In the genomic region with DNA sequence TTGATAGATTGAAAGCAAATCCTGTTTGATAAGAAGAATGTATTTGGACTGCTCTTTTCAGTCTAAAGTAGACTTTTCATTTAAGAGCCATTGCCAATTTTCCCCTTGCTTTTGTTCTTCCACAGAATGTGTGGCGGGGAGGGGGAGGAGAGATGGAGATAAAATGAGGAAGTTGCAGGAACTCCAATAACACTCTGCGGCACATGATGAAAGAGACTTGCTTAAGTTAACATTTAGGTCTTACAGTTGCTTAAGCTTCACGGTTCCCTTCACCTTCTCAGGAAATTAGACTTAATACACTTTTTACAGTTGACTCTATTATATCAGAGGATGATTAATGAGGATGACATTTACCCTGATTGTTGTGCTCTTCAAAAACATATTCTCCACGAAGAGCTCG, we compare ENCODE assay signal across 32 cellular contexts.
DNase-seq lines count a peak whose midpoint lies in the region; ATAC-seq, FAIRE-seq and TF ChIP-seq lines count a peak whose summit lies in the region.
"Had no signal": no experiment of that assay in that cellular context is flagged by ENCODE, and none has a peak within 500 bp of the region (broad histone marks: within the 10 kb centered on the region; RNA-seq: fewer than 3 reads in every experiment).

No MANE protein-coding gene starts in this region.

- POLR2A ChIA-PET in A673 (lab: Charles Lee; ENCODE audit: low non-redundant PET), result interaction anchor here (0.5 kb wide), 1 partner anchor 343 kb away, joined by 19 read pairs; no protein-coding TSS in a partner anchor
- POLR2A ChIA-PET in K562 (lab: Yijun Ruan, JAX), result interaction anchor here (0.6 kb wide), 1 partner anchor 23 kb away, joined by 3 read pairs; no protein-coding TSS in a partner anchor
- POLR2A ChIA-PET in naive thymus-derived CD8-positive, alpha-beta T cell (lab: Charles Lee), result no interaction called here

- no peak for FAIRE-seq in K562 (lab: Jason Lieb, UNC)
- FAIRE-seq: H54 had no signal

- intact Hi-C loops in A673 (cut with micrococcal nuclease; ENCODE audit: unreplicated experiment) (no loop called here), K562 (cut with micrococcal nuclease) (no loop called here), cardiac septum (cut with DNase I) (no loop called here)

- no peaks in the 10 kb centered on the region for H3K4me1 ChIP-seq in A673 (ENCODE audit: insufficient read depth, low read length, poor library complexity, severe bottlenecking)
- no peaks in the 10 kb centered on the region for H3K4me1 ChIP-seq in K562 (replicated peaks in 1 of 2; ENCODE audit: control insufficient read depth in 2 of 2, insufficient read depth in 2 of 2, low read length in 2 of 2)
- H3K4me1 ChIP-seq: body of pancreas, psoas muscle, sigmoid colon, upper lobe of right lung had no signal

- H3K27me3 ChIP-seq in A673 (replicated peaks; ENCODE audit: insufficient read depth, low read depth, low read length, poor library complexity) (no peaks in the 10 kb centered on the region), K562 (ENCODE audit: control insufficient read depth in 2 of 2, insufficient read depth in 2 of 2, low read length in 2 of 2) (no peaks in the 10 kb centered on the region)
- H3K27me3 ChIP-seq: body of pancreas, sigmoid colon, upper lobe of right lung had no signal

- H3K27ac Mint-ChIP-seq in naive thymus-derived CD8-positive, alpha-beta T cell, result no peak overlapping the region
- H3K27ac Mint-ChIP-seq: activated CD4-positive, alpha-beta T cell treated with anti-CD3 and anti-CD28 coated beads, Interleukin-2, amount 10 ng/mL, durations not matched to agents 7 days and 5 days; activated CD8-positive, alpha-beta memory T cell treated with anti-CD3 and anti-CD28 coated beads, Interleukin-2, amount 10 ng/mL, durations not matched to agents 7 days and 5 days; CD8-positive, alpha-beta memory T cell; stimulated activated effector memory CD8-positive, alpha-beta T cell treated with anti-CD3 and anti-CD28 coated beads, Interleukin-12 subunit alpha, Interleukin-12 subunit beta, amount 100 ng/mL, for 72 hours; T-helper 2 cell treated with Interferon-gamma antibody and Interleukin-4, amounts not matched to agents 5 μg/mL and 100 μg/mL, for 36 hours had no signal

- no peaks in the 10 kb centered on the region for H3K79me2 ChIP-seq in K562 (ENCODE audit: control insufficient read depth, insufficient read depth, low read length)

- CTCF ChIA-PET in A673 (lab: Charles Lee) (no interaction called here), K562 (lab: Yijun Ruan, JAX; ENCODE audit: low intra/inter-chr PET ratio) (no interaction called here)

- H3K4me3 ChIP-seq in A673 (ENCODE audit: low read depth, low read length, poor library complexity, severe bottlenecking), result no peak overlapping the region
- H3K4me3 ChIP-seq in K562, result no peak overlapping the region
- H3K4me3 ChIP-seq: body of pancreas, psoas muscle, sigmoid colon, upper lobe of right lung had no signal

- no peak for TF ChIP-seq POLR2A in K562 (conservative IDR thresholded peaks at IDR 0.05)

- in situ Hi-C loops in KBM-7 (cut with MboI; ENCODE audit: low pct_unique_long_range_greater_than_20kb, low sequenced_read_pairs), result no loop called here
- in situ Hi-C loops in K562 (cut with MboI), result no loop called here

- no peaks in the 10 kb centered on the region for H3K36me3 ChIP-seq in A673 (ENCODE audit: insufficient read depth, low read length, poor library complexity, severe bottlenecking)
- no peaks in the 10 kb centered on the region for H3K36me3 ChIP-seq in K562 (ENCODE audit: control insufficient read depth, insufficient read depth, low read length)
- H3K36me3 ChIP-seq: sigmoid colon, upper lobe of right lung had no signal

- WGBS in K562 (ENCODE audit: insufficient coverage, low coverage, missing lambda C conversion rate), result 27% methylated on average over 4 of the region's 5 CpGs

- no peak overlapping the region for H3K27ac ChIP-seq in A673 (ENCODE audit: low read depth, low read length, poor library complexity, severe bottlenecking)
- no peak overlapping the region for H3K27ac ChIP-seq in K562 (ENCODE audit: extremely low read depth, low read depth, low read length)
- H3K27ac ChIP-seq: body of pancreas, psoas muscle, RWPE1, sigmoid colon, upper lobe of right lung had no signal

- H3K9me3 Mint-ChIP-seq in naive thymus-derived CD8-positive, alpha-beta T cell, result peaks cover 0 to 21% (median 4%) of the 10 kb centered on the region in 9 donors

- no peak overlapping the region for H3K4me3 Mint-ChIP-seq in naive thymus-derived CD8-positive, alpha-beta T cell
- H3K4me3 Mint-ChIP-seq: activated CD4-positive, alpha-beta T cell treated with anti-CD3 and anti-CD28 coated beads, Interleukin-2, amount 10 ng/mL, durations not matched to agents 7 days and 5 days; activated CD8-positive, alpha-beta memory T cell treated with anti-CD3 and anti-CD28 coated beads, Interleukin-2, amount 10 ng/mL, durations not matched to agents 7 days and 5 days; CD8-positive, alpha-beta memory T cell; stimulated activated effector memory CD8-positive, alpha-beta T cell treated with anti-CD3 and anti-CD28 coated beads, Interleukin-12 subunit alpha, Interleukin-12 subunit beta, amount 100 ng/mL, for 72 hours; T-helper 2 cell treated with Interferon-gamma antibody and Interleukin-4, amounts not matched to agents 5 μg/mL and 100 μg/mL, for 36 hours had no signal

- H3K27me3 Mint-ChIP-seq in naive thymus-derived CD8-positive, alpha-beta T cell, result peaks cover 0 to 3% (median 0%) of the 10 kb centered on the region in 5 donors
- H3K27me3 Mint-ChIP-seq: activated CD4-positive, alpha-beta T cell treated with anti-CD3 and anti-CD28 coated beads, Interleukin-2, amount 10 ng/mL, durations not matched to agents 7 days and 5 days; activated CD8-positive, alpha-beta memory T cell treated with anti-CD3 and anti-CD28 coated beads, Interleukin-2, amount 10 ng/mL, durations not matched to agents 7 days and 5 days; CD8-positive, alpha-beta memory T cell had no signal

- no peak overlapping the region for H3K4me2 ChIP-seq in K562 (ENCODE audit: insufficient read depth, low read length)
- H3K4me2 ChIP-seq: SK-N-SH had no signal

- peak overlapping the region; percentile 48; the same call in 1 of the 2 replicates for H2AFZ ChIP-seq in K562 (ENCODE audit: low read depth, low read length)

- TF ChIP-seq CTCF in A673 (conservative IDR thresholded peaks at IDR 0.05; ENCODE audit: low read depth, low read length) (no peak), K562 (IDR thresholded peaks at IDR 0.05 in 2 of 3, conservative IDR thresholded peaks at IDR 0.05 in 1 of 3; ENCODE audit: insufficient read depth in 2 of 3, low read depth in 1 of 3, low read length in 3 of 3) (no peak)

- H3K36me3 Mint-ChIP-seq in naive thymus-derived CD8-positive, alpha-beta T cell, result no peaks in the 10 kb centered on the region
- H3K36me3 Mint-ChIP-seq: activated CD8-positive, alpha-beta memory T cell treated with anti-CD3 and anti-CD28 coated beads, Interleukin-2, amount 10 ng/mL, durations not matched to agents 7 days and 5 days; CD8-positive, alpha-beta memory T cell; stimulated activated effector memory CD8-positive, alpha-beta T cell treated with anti-CD3 and anti-CD28 coated beads, Interleukin-12 subunit alpha, Interleukin-12 subunit beta, amount 100 ng/mL, for 72 hours had no signal

- ATAC-seq in K562, result peak; percentile 69
- no peak for ATAC-seq in naive thymus-derived CD8-positive, alpha-beta T cell
- ATAC-seq: activated CD8-positive, alpha-beta memory T cell treated with anti-CD3 and anti-CD28 coated beads, Interleukin-2, amount 10 ng/mL, durations not matched to agents 7 days and 5 days; body of pancreas; left ventricle myocardium superior; psoas muscle; stimulated activated effector memory CD8-positive, alpha-beta T cell treated with anti-CD3 and anti-CD28 coated beads, Interleukin-12 subunit alpha, Interleukin-12 subunit beta, amount 100 ng/mL, for 72 hours; upper lobe of right lung had no signal

- TF ChIP-seq EP300 in K562 (IDR thresholded peaks at IDR 0.05; ENCODE audit: low read length), result no peak

- no peaks in the 10 kb centered on the region for H3K4me1 Mint-ChIP-seq in naive thymus-derived CD8-positive, alpha-beta T cell
- H3K4me1 Mint-ChIP-seq: activated CD4-positive, alpha-beta T cell treated with anti-CD3 and anti-CD28 coated beads, Interleukin-2, amount 10 ng/mL, durations not matched to agents 7 days and 5 days; activated CD8-positive, alpha-beta memory T cell treated with anti-CD3 and anti-CD28 coated beads, Interleukin-2, amount 10 ng/mL, durations not matched to agents 7 days and 5 days; CD8-positive, alpha-beta memory T cell; stimulated activated effector memory CD8-positive, alpha-beta T cell treated with anti-CD3 and anti-CD28 coated beads, Interleukin-12 subunit alpha, Interleukin-12 subunit beta, amount 100 ng/mL, for 72 hours had no signal

- DNase-seq in A673 (ENCODE audit: low spot score), result peak; percentile 24
- peak; percentile 85 for DNase-seq in KBM-7
- peak; percentile 63 for DNase-seq in NOMO-1 treated with dmso at 0.1 percent for 144 hours (lab: John Stamatoyannopoulos, UW; ENCODE audit: unreplicated experiment)
- peak in 2 of 4 experiments; percentile 11 to 34 for DNase-seq in K562 (ENCODE audit: extremely low read depth in 1 of 4, low spot score in 3 of 4)
- no peak for DNase-seq in cortex of kidney (lab: John Stamatoyannopoulos, UW)
- DNase-seq in SW480 (ENCODE audit: low spot score), result no peak
- no peak for DNase-seq in naive thymus-derived CD8-positive, alpha-beta T cell
- DNase-seq in cardiac septum (ENCODE audit: low spot score), result no peak
- DNase-seq: 8988T; activated CD4-positive, alpha-beta T cell treated with anti-CD3 and anti-CD28 coated beads, Interleukin-2, amount 10 ng/mL, durations not matched to agents 7 days and 5 days; activated CD8-positive, alpha-beta memory T cell treated with anti-CD3 and anti-CD28 coated beads, Interleukin-2, amount 10 ng/mL, durations not matched to agents 7 days and 5 days; activated naive CD4-positive, alpha-beta T cell treated with Interleukin-2 at 50 U/mL for 16 hours; activated T-cell treated with anti-CD3 and anti-CD28 coated beads, Interleukin-2, amount 50 U/mL, for 48 hours; body of pancreas; CD8-positive, alpha-beta memory T cell; DMS153; islet precursor cell; KG1; left ventricle myocardium superior; MM.1S; NCI-H524; nucleus accumbens; psoas muscle; sigmoid colon; SK-N-SH; stimulated activated CD4-positive, alpha-beta T cell treated with anti-CD3 and anti-CD28 coated beads, Interleukin-4, amount 100 ng/mL, for 24 hours; substantia nigra; upper lobe of right lung had no signal

- no peaks in the 10 kb centered on the region for H3K9me3 ChIP-seq in A673 (ENCODE audit: low read depth, low read length, poor library complexity, severe bottlenecking)
- H3K9me3 ChIP-seq in K562 (replicated peaks; ENCODE audit: control insufficient read depth, insufficient read depth, low read depth, low read length), result no peaks in the 10 kb centered on the region
- H3K9me3 ChIP-seq: body of pancreas, psoas muscle, sigmoid colon, SK-N-SH, upper lobe of right lung had no signal

- BruUV-seq in A673 (replicated peaks; lab: Mats Ljungman, UMichigan) (no TSS peak), K562 (replicated peaks; lab: Mats Ljungman, UMichigan) (no TSS peak)

- no peak overlapping the region for H3K9ac ChIP-seq in K562 (ENCODE audit: insufficient read depth in 1 of 2, low read depth in 2 of 2, low read length in 2 of 2)
- H3K9ac ChIP-seq: SK-N-SH had no signal

- no peaks in the 10 kb centered on the region for H3K9me1 ChIP-seq in K562 (ENCODE audit: control insufficient read depth, insufficient read depth, low read length)

- TF ChIP-seq RAD21 in K562 (CRISPR knock-in tag; conservative IDR thresholded peaks at IDR 0.05 in 1 of 2, IDR thresholded peaks at IDR 0.05 in 1 of 2), result no peak

- no peaks in the 10 kb centered on the region for H4K20me1 ChIP-seq in K562 (replicated peaks; ENCODE audit: control insufficient read depth, insufficient read depth, low read length)

Comparison
In these comparisons a context has a peak if more than half of its experiments do, and no peak if none do; other contexts are left out.
1. DNase-seq: peak in A673 (single experiment), KBM-7 (single experiment) and NOMO-1 treated with dmso at 0.1 percent for 144 hours (single experiment); none in cortex of kidney (single experiment), SW480 (single experiment), naive thymus-derived CD8-positive, alpha-beta T cell (0 of 10) and cardiac septum (single experiment).